8 cellular contexts compared by ENCODE assay signal in the genomic region with DNA sequence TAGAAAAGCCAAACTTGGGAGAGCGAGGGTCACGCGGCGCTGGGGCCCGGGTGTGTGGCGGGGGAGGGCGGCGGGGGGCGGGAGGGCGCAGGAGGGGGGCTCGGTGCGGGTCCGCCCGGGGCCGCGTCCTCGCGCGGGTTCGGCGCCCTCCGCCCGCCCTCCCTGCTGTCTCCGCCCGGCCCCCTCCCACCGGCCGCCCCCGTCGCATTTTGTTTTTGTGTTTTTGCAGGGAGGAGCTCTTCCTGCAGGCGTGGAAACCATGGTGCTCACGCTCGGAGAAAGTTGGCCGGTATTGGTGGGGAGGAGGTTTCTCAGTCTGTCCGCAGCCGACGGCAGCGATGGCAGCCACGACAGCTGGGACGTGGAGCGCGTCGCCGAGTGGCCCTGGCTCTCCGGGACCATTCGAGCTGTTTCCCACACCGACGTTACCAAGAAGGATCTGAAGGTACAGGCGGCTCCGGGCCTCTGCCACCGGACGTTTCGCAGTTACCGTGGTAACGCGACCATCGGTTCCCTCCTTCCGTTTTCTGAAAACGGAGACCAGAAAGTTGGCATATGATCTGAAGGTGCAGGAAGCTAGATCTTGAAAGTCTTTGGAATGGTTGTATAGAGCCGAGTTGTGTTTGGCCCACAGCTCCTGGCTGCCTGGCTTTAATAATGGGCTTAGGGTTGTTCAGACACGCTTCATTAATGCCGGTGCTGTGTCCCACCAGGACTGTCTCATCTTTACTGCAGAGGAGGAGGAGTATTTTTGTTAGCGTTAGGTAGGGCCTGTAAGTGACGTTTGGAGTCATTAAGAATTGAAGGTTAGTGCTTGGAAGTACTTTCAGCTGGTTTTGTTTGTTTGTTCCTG. TPM values are rescaled to one million over a fixed set of nuclear protein-coding genes. Genes with fewer than 3 reads are reported as not detected.
DNase-seq lines count a peak whose midpoint lies in the region; ATAC-seq and TF ChIP-seq lines count a peak whose summit lies in the region.

No MANE protein-coding gene starts in this region.

- H3K36me3 ChIP-seq in gastroesophageal sphincter (no peaks in the 10 kb centered on the region), suprapubic skin (peaks cover 3% of the 10 kb centered on the region)

- TF ChIP-seq EP300 in gastroesophageal sphincter (IDR thresholded peaks at IDR 0.05): no peak
- no peak for TF ChIP-seq EP300 in suprapubic skin (IDR thresholded peaks at IDR 0.05)

- TF ChIP-seq CTCF in gastroesophageal sphincter (IDR thresholded peaks at IDR 0.05) (no peak), suprapubic skin (IDR thresholded peaks at IDR 0.05) (no peak)

- no peaks in the 10 kb centered on the region for H3K27me3 ChIP-seq in gastroesophageal sphincter
- no peaks in the 10 kb centered on the region for H3K27me3 ChIP-seq in suprapubic skin

- H3K27ac ChIP-seq in gastroesophageal sphincter: peak overlapping the region; percentile 90 to 99 (median 94)
- H3K27ac ChIP-seq in suprapubic skin: peak overlapping the region; percentile 100

- ATAC-seq in HG03439 (IDR thresholded peaks at IDR 0.05; ENCODE audit: unreplicated experiment): peak; percentile 5
- ATAC-seq in gastroesophageal sphincter: peak; percentile 2

- 0% methylated on average over 2 to 5 of the region's 63 CpGs for WGBS in gastroesophageal sphincter (ENCODE audit: low coverage in 1 of 2), 2 donors
- WGBS in suprapubic skin: 0% methylated on average over 13 of the region's 63 CpGs

- H3K4me3 ChIP-seq in gastroesophageal sphincter (peak overlapping the region; percentile 81), suprapubic skin (peak overlapping the region; percentile 77)

- H3K4me1 ChIP-seq in gastroesophageal sphincter: peaks cover 15 to 43% (median 35%) of the 10 kb centered on the region in 3 donors
- peaks cover 37% of the 10 kb centered on the region for H3K4me1 ChIP-seq in suprapubic skin

- peak; percentile 12 to 29 for TF ChIP-seq POLR2A in gastroesophageal sphincter (IDR thresholded peaks at IDR 0.05)
- peak in 1 of 2 donors; percentile 29 for TF ChIP-seq POLR2A in suprapubic skin (IDR thresholded peaks at IDR 0.05)

- DNase-seq in SHP77 (lab: John Stamatoyannopoulos, UW) (peak; percentile 13 to 30), SHP77 treated with DMSO at 0.1 percent for 48 hours (lab: John Stamatoyannopoulos, UW) (no peak), SIG-M5 treated with dmso at 0.1 percent for 504 hours (lab: John Stamatoyannopoulos, UW; ENCODE audit: unreplicated experiment) (peak; percentile 75), nucleus accumbens (lab: John Stamatoyannopoulos, UW) (peak in 43 of 56 donors; percentile 10 to 66 (median 46)), suprapubic skin (ENCODE audit: low spot score in 2 of 2) (peak; percentile 83 to 85)
- DNase-seq in activated naive CD4-positive, alpha-beta T cell treated with Interleukin-2 at 50 U/mL for 16 hours: peak; percentile 73

- H3K9me3 ChIP-seq in gastroesophageal sphincter (peaks cover 0 to 30% (median 0%) of the 10 kb centered on the region in 3 donors), suprapubic skin (peaks cover 16% of the 10 kb centered on the region)

RNA-seq across cellular contexts. Expression of gene KDM3A, which starts 0.8 kb away (rescaled TPM):
- 10 to 100 TPM; 40.5 to 81.8 (median 63.2) TPM for total RNA-seq in gastroesophageal sphincter
- 100 to 1,000 TPM in 1 of 4 donors, 10 to 100 TPM in 3; 42.9 to 153 (median 64.9) TPM for total RNA-seq in suprapubic skin
